Comparison of ENCODE assay signal across 1 cellular context in the genomic region with DNA sequence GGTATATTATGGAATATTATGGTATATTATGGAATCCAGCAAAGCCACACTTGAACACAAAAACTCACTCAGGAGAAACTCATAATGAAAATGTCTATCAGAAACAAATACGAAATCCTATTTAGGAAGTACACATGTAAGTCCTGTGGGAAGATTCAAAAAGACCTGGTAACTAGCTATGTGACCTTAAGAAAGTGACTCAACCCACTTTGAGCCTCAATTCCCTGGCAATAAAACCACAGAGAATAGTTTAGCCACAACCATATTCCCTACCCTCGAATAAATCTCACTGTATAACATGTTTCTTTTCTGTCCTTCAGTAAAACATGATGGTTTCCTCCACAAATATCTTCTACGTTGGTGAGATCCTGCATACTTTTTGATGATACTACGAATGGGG.
TF ChIP-seq lines count a peak whose summit lies in the region.

No MANE protein-coding gene starts in this region.

TF ChIP-seq in GM23338, 12 proteins besides CTCF, POLR2A, EP300 and RAD21 (continued from another document):
- no peak for TF ChIP-seq EZH2phosphoT487 (IDR thresholded peaks at IDR 0.05; ENCODE audit: unreplicated experiment)
- no peak for TF ChIP-seq REST (IDR thresholded peaks at IDR 0.05; ENCODE audit: unreplicated experiment)
- TF ChIP-seq ETS1 (IDR thresholded peaks at IDR 0.05), result no peak
- no peak for TF ChIP-seq CREB1 (CRISPR knock-in tag; IDR thresholded peaks at IDR 0.05; ENCODE audit: low read depth)
